Comparison of ENCODE assay signal across 1 cellular context in the genomic region with DNA sequence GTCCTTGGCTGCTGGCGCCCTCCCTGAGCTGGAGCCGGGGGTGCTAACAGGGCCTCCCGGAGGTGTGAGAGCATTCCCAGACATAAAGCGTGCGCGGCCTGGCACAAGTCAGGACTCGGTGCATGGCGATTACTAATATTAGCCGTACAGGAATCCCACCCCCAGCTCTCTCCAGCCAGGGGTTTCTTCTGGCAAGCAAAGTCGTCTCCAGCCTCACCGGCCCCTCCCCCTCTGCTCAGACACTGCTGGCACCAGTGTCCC.
TF ChIP-seq lines count a peak whose summit lies in the region.

No MANE protein-coding gene starts in this region.

TF ChIP-seq in HepG2, 621 proteins besides CTCF, POLR2A, EP300 and RAD21:
- TF ChIP-seq ZNF713 (CRISPR knock-in tag; IDR thresholded peaks at IDR 0.05) (0 out of 2 replicates have a peak, but pooled peaks have one; percentile 16), ZNF143 (CRISPR knock-in tag; IDR thresholded peaks at IDR 0.05) (no peak), IRX3 (CRISPR knock-in tag; IDR thresholded peaks at IDR 0.05; ENCODE audit: borderline replicate concordance, low read depth) (no peak)
- TF ChIP-seq, protein P1, sequence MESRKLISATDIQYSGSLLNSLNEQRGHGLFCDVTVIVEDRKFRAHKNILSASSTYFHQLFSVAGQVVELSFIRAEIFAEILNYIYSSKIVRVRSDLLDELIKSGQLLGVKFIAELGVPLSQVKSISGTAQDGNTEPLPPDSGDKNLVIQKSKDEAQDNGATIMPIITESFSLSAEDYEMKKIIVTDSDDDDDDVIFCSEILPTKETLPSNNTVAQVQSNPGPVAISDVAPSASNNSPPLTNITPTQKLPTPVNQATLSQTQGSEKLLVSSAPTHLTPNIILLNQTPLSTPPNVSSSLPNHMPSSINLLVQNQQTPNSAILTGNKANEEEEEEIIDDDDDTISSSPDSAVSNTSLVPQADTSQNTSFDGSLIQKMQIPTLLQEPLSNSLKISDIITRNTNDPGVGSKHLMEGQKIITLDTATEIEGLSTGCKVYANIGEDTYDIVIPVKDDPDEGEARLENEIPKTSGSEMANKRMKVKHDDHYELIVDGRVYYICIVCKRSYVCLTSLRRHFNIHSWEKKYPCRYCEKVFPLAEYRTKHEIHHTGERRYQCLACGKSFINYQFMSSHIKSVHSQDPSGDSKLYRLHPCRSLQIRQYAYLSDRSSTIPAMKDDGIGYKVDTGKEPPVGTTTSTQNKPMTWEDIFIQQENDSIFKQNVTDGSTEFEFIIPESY (CRISPR knock-in tag; IDR thresholded peaks at IDR 0.05) = peak; percentile 78
